In genomic region chr19:11091343-11092153, GRCh38 we compare ENCODE assay signal across 8 cellular contexts. TPM values are rescaled to one million over a fixed set of nuclear protein-coding genes. Genes with fewer than 3 reads are reported as not detected.
DNase-seq lines count a peak whose midpoint lies in the region; ATAC-seq and TF ChIP-seq lines count a peak whose summit lies in the region.

No MANE protein-coding gene starts in this region.

- intact Hi-C loops in tibial artery (cut with DNase I; ENCODE audit: low total_unique reads) = no loop called here

- no peak for ATAC-seq in HG03457 (IDR thresholded peaks at IDR 0.05; ENCODE audit: unreplicated experiment)

- no peaks in the 10 kb centered on the region for H3K36me3 ChIP-seq in tibial artery

- DNase-seq in DMS53 treated with DMSO at 0.1 percent for 48 hours (lab: John Stamatoyannopoulos, UW; ENCODE audit: unreplicated experiment) (peak; percentile 63), NCI-H460 (ENCODE audit: extremely low read depth, low read depth) (peak; percentile 43), epithelial cell of proximal tubule (ENCODE audit: low read depth) (peak; percentile 63), myocyte (ENCODE audit: low read depth) (peak; percentile 90), tibial artery (peak; percentile 71 to 78), NCI-H1930 (lab: John Stamatoyannopoulos, UW) (no peak)
- DNase-seq in activated CD8-positive, alpha-beta memory T cell treated with anti-CD3 and anti-CD28 coated beads, Interleukin-2, amount 50 U/mL, for 4 hours = peak; percentile 40

- TF ChIP-seq CTCF in epithelial cell of proximal tubule (conservative IDR thresholded peaks at IDR 0.05; ENCODE audit: low read depth, low read length) = no peak
- no peak for TF ChIP-seq CTCF in tibial artery (IDR thresholded peaks at IDR 0.05)

- H3K4me1 ChIP-seq in tibial artery = peaks cover 0 to 79% (median 56%) of the 10 kb centered on the region in 4 donors

- no peaks in the 10 kb centered on the region for H3K9me3 ChIP-seq in tibial artery

- H3K4me3 ChIP-seq in epithelial cell of proximal tubule (ENCODE audit: low read depth, low read length) = peak overlapping the region; percentile 98
- peak overlapping the region; percentile 59 to 78 for H3K4me3 ChIP-seq in tibial artery

- no peaks in the 10 kb centered on the region for H3K27me3 ChIP-seq in tibial artery

- H3K27ac ChIP-seq in tibial artery = peak overlapping the region; percentile 95 to 99

RNA-seq across cellular contexts. Expression of gene LDLR, which starts 2.3 kb away (rescaled TPM):
- total RNA-seq in NCI-H460 (2014; rRNA removed; shearing (Covaris generic)) = 30.4 and 33.7 TPM in 2 replicates
- 40.3 and 47.5 TPM in 2 replicates for polyA plus RNA-seq in NCI-H460 (2014; cell fraction: nucleus; rRNA removed)
- total RNA-seq in epithelial cell of proximal tubule = 123 and 184 TPM in 2 replicates
- total RNA-seq in myocyte = 80.0 and 152 TPM in 2 replicates
- 90.7 TPM for polyA plus RNA-seq in myocyte (2012)

Comparison
In these comparisons a context has a peak if more than half of its experiments do, and no peak if none do; other contexts are left out.
1. DNase-seq: peak in DMS53 treated with DMSO at 0.1 percent for 48 hours (single experiment), NCI-H460 (single experiment), activated CD8-positive, alpha-beta memory T cell treated with anti-CD3 and anti-CD28 coated beads, Interleukin-2, amount 50 U/mL, for 4 hours (single experiment), epithelial cell of proximal tubule (single experiment), myocyte (single experiment) and tibial artery (2 of 2); none in NCI-H1930 (0 of 2).